Comparison of ENCODE assay signal across 8 cellular contexts in genomic region chr7:128031901-128032604, GRCh38. TPM values are rescaled to one million over a fixed set of nuclear protein-coding genes. Genes with fewer than 3 reads are reported as not detected.
DNase-seq lines count a peak whose midpoint lies in the region; ATAC-seq and TF ChIP-seq lines count a peak whose summit lies in the region.

No MANE protein-coding gene starts in this region.

- POLR2A ChIA-PET in A673 (lab: Charles Lee; ENCODE audit: low non-redundant PET) = no interaction called here

- H3K4me1 ChIP-seq in A673 (ENCODE audit: insufficient read depth, low read length, poor library complexity, severe bottlenecking) (peaks cover 20% of the 10 kb centered on the region), adrenal gland (replicated peaks in 1 of 2) (peaks cover 9 to 46% of the 10 kb centered on the region in 2 donors), heart right ventricle (peaks cover 3 to 32% (median 18%) of the 10 kb centered on the region in 9 donors), rectal smooth muscle tissue (ENCODE audit: control insufficient read depth, insufficient read depth, low read length) (no peaks in the 10 kb centered on the region), aorta (ENCODE audit: control insufficient read depth in 1 of 2, insufficient read depth in 2 of 2, low read length in 2 of 2) (no peaks in the 10 kb centered on the region)

- TF ChIP-seq POLR2A in adrenal gland (IDR thresholded peaks at IDR 0.05) = peak; percentile 71 to 91

- H3K9ac ChIP-seq in rectal smooth muscle tissue (ENCODE audit: low read length) = no peak overlapping the region

- 0 to 1% (median 1%) methylated on average over 24 to 87 of the region's 87 CpGs for WGBS in adrenal gland, 4 donors
- 0% methylated on average over 78 to 87 of the region's 87 CpGs for WGBS in heart right ventricle, 2 donors
- WGBS in aorta, 2 donors = 1% methylated on average over 68 to 87 of the region's 87 CpGs

- H3K27ac ChIP-seq in A673 (ENCODE audit: low read depth, low read length, poor library complexity, severe bottlenecking) (no peak overlapping the region), adrenal gland (peak overlapping the region in 3 of 5 donors; percentile 72 to 79 (median 76)), heart right ventricle (peak overlapping the region in 7 of 10 donors; percentile 30 to 77 (median 50)), rectal smooth muscle tissue (ENCODE audit: low read depth, low read length) (no peak overlapping the region), aorta (ENCODE audit: low read depth in 1 of 2, low read length in 2 of 2) (no peak overlapping the region)

- H3K36me3 ChIP-seq in A673 (ENCODE audit: insufficient read depth, low read length, poor library complexity, severe bottlenecking) (no peaks in the 10 kb centered on the region), adrenal gland (replicated peaks in 1 of 2) (no peaks in the 10 kb centered on the region), heart right ventricle (peaks cover 0 to 9% (median 0%) of the 10 kb centered on the region in 9 donors), rectal smooth muscle tissue (ENCODE audit: control insufficient read depth, insufficient read depth, low read length) (no peaks in the 10 kb centered on the region), aorta (ENCODE audit: control insufficient read depth in 1 of 2, insufficient read depth in 2 of 2, low read length in 1 of 2) (no peaks in the 10 kb centered on the region)

- peak; percentile 92 for DNase-seq in A673 (ENCODE audit: low spot score)
- DNase-seq in adrenal gland = peak; percentile 73 to 84 (median 81)
- peak; percentile 51 for DNase-seq in heart right ventricle
- peak in 1 of 2 donors; percentile 78 for DNase-seq in aorta

- H3K9me3 ChIP-seq in A673 (ENCODE audit: low read depth, low read length, poor library complexity, severe bottlenecking) = no peaks in the 10 kb centered on the region
- no peaks in the 10 kb centered on the region for H3K9me3 ChIP-seq in adrenal gland (replicated peaks in 1 of 3)
- no peaks in the 10 kb centered on the region for H3K9me3 ChIP-seq in heart right ventricle
- no peaks in the 10 kb centered on the region for H3K9me3 ChIP-seq in aorta (ENCODE audit: control insufficient read depth, low read length)

- peak; percentile 70 for ATAC-seq in GM18868 (IDR thresholded peaks at IDR 0.05; ENCODE audit: unreplicated experiment)
- peak; percentile 78 for ATAC-seq in HG03175 (IDR thresholded peaks at IDR 0.05; ENCODE audit: unreplicated experiment)
- peak; percentile 90 for ATAC-seq in SK-N-SH treated with all-trans-retinoic acid at 6 μM for 48 hours
- peak; percentile 59 to 84 (median 68) for ATAC-seq in heart right ventricle
- ATAC-seq in aorta (ENCODE audit: low FRiP score) = peak; percentile 40

- CTCF ChIA-PET in A673 (lab: Charles Lee) = no interaction called here

- TF ChIP-seq CTCF in A673 (conservative IDR thresholded peaks at IDR 0.05; ENCODE audit: low read depth, low read length) = peak; percentile 41
- TF ChIP-seq CTCF in adrenal gland (IDR thresholded peaks at IDR 0.05) = peak in 4 of 6 experiments; percentile 16 to 52 (median 28)
- peak in 5 of 9 donors; percentile 10 to 46 (median 45) for TF ChIP-seq CTCF in heart right ventricle (IDR thresholded peaks at IDR 0.05)

- intact Hi-C loops in A673 (cut with micrococcal nuclease; ENCODE audit: unreplicated experiment) = no loop called here
- intact Hi-C loops in adrenal gland (cut with DNase I) = loop anchor here (10.0 kb wide), 2 partner anchors 103 to 317 kb away; no protein-coding TSS in a partner anchor
- intact Hi-C loops in heart right ventricle (cut with DNase I) = loop anchor here in 6 of 10 donors (5.0 to 10.0 kb wide), 5 partner anchors 173 to 327 kb away; no protein-coding TSS in a partner anchor
- intact Hi-C loops in aorta (cut with DNase I) = no loop called here

- H3K27me3 ChIP-seq in A673 (replicated peaks; ENCODE audit: insufficient read depth, low read depth, low read length, poor library complexity) (no peaks in the 10 kb centered on the region), adrenal gland (no peaks in the 10 kb centered on the region), heart right ventricle (no peaks in the 10 kb centered on the region), rectal smooth muscle tissue (ENCODE audit: control insufficient read depth, insufficient read depth, low read length) (no peaks in the 10 kb centered on the region), aorta (ENCODE audit: control insufficient read depth in 1 of 2, insufficient read depth in 2 of 2, low read length in 1 of 2) (no peaks in the 10 kb centered on the region)

- BruUV-seq in A673 (replicated peaks; lab: Mats Ljungman, UMichigan) = no TSS peak

- peak overlapping the region; percentile 65 for H3K4me3 ChIP-seq in A673 (ENCODE audit: low read depth, low read length, poor library complexity, severe bottlenecking)
- peak overlapping the region in 2 of 4 donors; percentile 59 to 72 for H3K4me3 ChIP-seq in adrenal gland
- H3K4me3 ChIP-seq in heart right ventricle = peak overlapping the region; percentile 25 to 71 (median 60)
- H3K4me3 ChIP-seq in rectal smooth muscle tissue (ENCODE audit: low read length) = peak overlapping the region; percentile 63
- H3K4me3 ChIP-seq in aorta (ENCODE audit: low read length in 2 of 2) = peak overlapping the region; percentile 57 to 67

TF ChIP-seq in SK-N-SH treated with all-trans-retinoic acid at 6 μM for 48 hours, 23 proteins besides CTCF, POLR2A, EP300 and RAD21:
- TF ChIP-seq SNAI2 (CRISPR knock-in tag; IDR thresholded peaks at IDR 0.05) = no peak
- TF ChIP-seq CSRNP3 (CRISPR knock-in tag; IDR thresholded peaks at IDR 0.05) = no peak
- no peak for TF ChIP-seq PPARA (CRISPR knock-in tag; IDR thresholded peaks at IDR 0.05; ENCODE audit: borderline replicate concordance)
- no peak for TF ChIP-seq OSR1 (CRISPR knock-in tag; IDR thresholded peaks at IDR 0.05)
- TF ChIP-seq TCF4 (CRISPR knock-in tag; IDR thresholded peaks at IDR 0.05; ENCODE audit: borderline replicate concordance) = no peak

RNA-seq across cellular contexts. Expression of gene LRRC4, which starts 0.8 kb away (rescaled TPM):
- total RNA-seq in A673 (2021) (10.6 and 16.1 TPM in 2 replicates), adrenal gland (10 to 100 TPM in 5 of 8 donors, 1 to 10 TPM in 3; 3.6 to 23.7 (median 14.7) TPM), heart right ventricle (1 to 10 TPM; 2.1 to 7.3 (median 3.1) TPM), aorta (10 to 100 TPM in 1 of 2 donors, 1 to 10 TPM in 1; 5.1 to 11.2 TPM)
- polyA plus RNA-seq in adrenal gland (10 to 100 TPM in 1 of 3 donors, 1 to 10 TPM in 2; 2.2 to 14.5 (median 3.7) TPM), heart right ventricle (1 to 10 TPM in 1 of 2 donors, under 1 TPM in 1; 0.75 to 1.4 TPM), aorta (under 1 TPM; 0.13 TPM)

Comparison
In these comparisons a context has a peak if more than half of its experiments do, and no peak if none do; other contexts are left out.
1. H3K27ac ChIP-seq: peak in adrenal gland (3 of 5) and heart right ventricle (7 of 10); none in A673 (single experiment), rectal smooth muscle tissue (single experiment) and aorta (0 of 2).
2. ATAC-seq: peak in every context shown above with its lines; median percentile 90 in SK-N-SH treated with all-trans-retinoic acid at 6 μM for 48 hours; 78 in HG03175; 70 in GM18868; 68 in heart right ventricle; 40 in aorta.
3. intact Hi-C loops: an anchor here in adrenal gland (10.0 kb wide) and heart right ventricle (5.0 to 10.0 kb wide); none called in A673 and aorta.
4. Peak in every context shown above with its lines, with median percentiles within 50 percentile points of each other: CTCF ChIP-seq.